1 cellular context compared by ENCODE assay signal in genomic region chr13:71968025-71968424, GRCh38.
TF ChIP-seq lines count a peak whose summit lies in the region.

No MANE protein-coding gene starts in this region.

TF ChIP-seq in GM23338, 12 proteins besides CTCF, POLR2A, EP300 and RAD21 (continued from another document):
- TF ChIP-seq ZNF462 (CRISPR knock-in tag; IDR thresholded peaks at IDR 0.05) (peak; percentile 99), EZH2phosphoT487 (IDR thresholded peaks at IDR 0.05; ENCODE audit: unreplicated experiment) (no peak), JUNB (IDR thresholded peaks at IDR 0.05; ENCODE audit: unreplicated experiment) (no peak), REST (IDR thresholded peaks at IDR 0.05; ENCODE audit: unreplicated experiment) (no peak)
